In genomic region chr18:60413944-60414547, GRCh38 we compare ENCODE assay signal across 11 cellular contexts. TPM values are rescaled to one million over a fixed set of nuclear protein-coding genes. Genes with fewer than 3 reads are reported as not detected.
DNase-seq lines count a peak whose midpoint lies in the region; ATAC-seq and TF ChIP-seq lines count a peak whose summit lies in the region.
"Had no signal": no experiment of that assay in that cellular context is flagged by ENCODE, and none has a peak within 500 bp of the region (broad histone marks: within the 10 kb centered on the region; RNA-seq: fewer than 3 reads in every experiment).

No MANE protein-coding gene starts in this region.

- no peaks in the 10 kb centered on the region for H3K4me1 ChIP-seq in testis
- H3K4me1 ChIP-seq: right lobe of liver had no signal

- no peaks in the 10 kb centered on the region for H3K27me3 ChIP-seq in testis
- H3K27me3 ChIP-seq: right lobe of liver had no signal

- intact Hi-C loops in testis (cut with DNase I; ENCODE audit: low total_unique reads), result no loop called here

- TF ChIP-seq CTCF in choroid plexus epithelial cell (conservative IDR thresholded peaks at IDR 0.05; ENCODE audit: low read depth, low read length) (peak; percentile 82), testis (IDR thresholded peaks at IDR 0.05) (peak in 1 of 3 experiments; percentile 20)

- no peaks in the 10 kb centered on the region for H3K36me3 ChIP-seq in testis (ENCODE audit: low read depth, missing control alignments)
- H3K36me3 ChIP-seq: right lobe of liver had no signal

- no peak for TF ChIP-seq POLR2A in testis (IDR thresholded peaks at IDR 0.05)

- H3K4me3 ChIP-seq in choroid plexus epithelial cell (ENCODE audit: low read depth, low read length) (no peak overlapping the region), testis (no peak overlapping the region)
- H3K4me3 ChIP-seq: right lobe of liver had no signal

- ATAC-seq in HG03469 (IDR thresholded peaks at IDR 0.05; ENCODE audit: unreplicated experiment), result peak; percentile 46
- no peak for ATAC-seq in HG03196 (IDR thresholded peaks at IDR 0.05; ENCODE audit: unreplicated experiment)

- H3K9me3 ChIP-seq in testis, result no peaks in the 10 kb centered on the region
- H3K9me3 ChIP-seq: right lobe of liver had no signal

- peak; percentile 0 for DNase-seq in SIG-M5 treated with dmso at 0.1 percent for 504 hours (lab: John Stamatoyannopoulos, UW; ENCODE audit: unreplicated experiment)
- DNase-seq in SIG-M5 (lab: John Stamatoyannopoulos, UW), result no peak
- DNase-seq in choroid plexus epithelial cell (ENCODE audit: low read depth), result peak; percentile 58
- DNase-seq in testis, result peak; percentile 26
- no peak for DNase-seq in 8988T
- no peak for DNase-seq in COLO668 (lab: John Stamatoyannopoulos, UW; ENCODE audit: unreplicated experiment)
- DNase-seq: amygdala; NK-92 treated with Interleukin-12 subunit alpha and Interleukin-12 subunit beta, amount 100 ng/mL, for 24 hours; right lobe of liver had no signal

- WGBS in testis, 2 donors, result 93 to 98% methylated on average over 3 of the region's 3 CpGs

- H3K27ac ChIP-seq in testis, result no peak overlapping the region
- H3K27ac ChIP-seq: right lobe of liver had no signal

RNA-seq across cellular contexts. Expression of gene MC4R, which starts 41.5 kb away (rescaled TPM):
- total RNA-seq in testis, result not detected
- polyA plus RNA-seq in testis (ENCODE audit: insufficient read depth, low read depth, low replicate concordance), result not detected
- total RNA-seq: right lobe of liver had no signal

Comparison
In these comparisons a context has a peak if more than half of its experiments do, and no peak if none do; other contexts are left out.
1. DNase-seq: peak in SIG-M5 treated with dmso at 0.1 percent for 504 hours (single experiment), choroid plexus epithelial cell (single experiment) and testis (single experiment); none in SIG-M5 (single experiment), 8988T (single experiment) and COLO668 (single experiment).